In the genomic region with DNA sequence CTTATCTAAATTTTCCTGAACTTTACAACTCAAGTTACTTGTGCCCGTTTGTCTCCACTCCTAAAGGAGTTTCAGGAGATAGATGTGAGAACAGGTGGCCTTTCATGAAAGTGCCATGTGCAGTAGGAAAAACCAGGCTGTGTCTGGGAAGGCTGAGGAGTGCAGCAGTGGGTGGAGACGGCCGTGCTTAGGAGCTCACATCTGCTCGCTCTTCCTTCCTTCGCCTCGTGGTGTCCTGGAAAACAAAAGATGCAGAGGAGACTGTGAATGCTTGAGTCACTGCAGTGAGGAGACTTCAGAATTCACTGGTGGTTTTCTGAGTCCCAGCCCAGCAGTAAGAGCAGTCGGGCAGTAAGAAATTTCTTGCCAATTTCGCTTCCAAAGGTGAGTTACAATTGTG, we compare ENCODE assay signal across 14 cellular contexts.
A peak's percentile ranks its signal among the peaks of the same experiment; 100 is the strongest.
DNase-seq lines count a peak whose midpoint lies in the region; ATAC-seq and TF ChIP-seq lines count a peak whose summit lies in the region.
"Had no signal": no experiment of that assay in that cellular context is flagged by ENCODE, and none has a peak within 500 bp of the region (broad histone marks: within the 10 kb centered on the region; RNA-seq: fewer than 3 reads in every experiment).

No MANE protein-coding gene starts in this region.

- H3F3A ChIP-seq in GM23248 (ENCODE audit: insufficient read depth): no peaks in the 10 kb centered on the region

- in situ Hi-C loops in GM23248 (cut with MboI): no loop called here

- H3K27ac ChIP-seq in GM23248: no peak overlapping the region
- no peak overlapping the region for H3K27ac ChIP-seq in SJSA1
- H3K27ac ChIP-seq: thoracic aorta had no signal

- H3K27me3 ChIP-seq in GM23248 (replicated peaks; ENCODE audit: insufficient read depth) (no peaks in the 10 kb centered on the region), SJSA1 (replicated peaks) (no peaks in the 10 kb centered on the region)
- H3K27me3 ChIP-seq: MG63 had no signal

- H3K4me1 Mint-ChIP-seq in osteocyte (ENCODE audit: unreplicated experiment): peaks cover 30% of the 10 kb centered on the region

- H3K36me3 ChIP-seq in GM23248 (ENCODE audit: low read depth) (no peaks in the 10 kb centered on the region), SJSA1 (peaks cover 18% of the 10 kb centered on the region)
- H3K36me3 ChIP-seq: thoracic aorta had no signal

- H3K4me2 ChIP-seq in GM23248 (ENCODE audit: unreplicated experiment): no peak overlapping the region

- H3K4me1 ChIP-seq in GM23248 (ENCODE audit: insufficient read depth): no peaks in the 10 kb centered on the region
- H3K4me1 ChIP-seq in SJSA1 (replicated peaks): peaks cover 21% of the 10 kb centered on the region

- H3K9me2 ChIP-seq in GM23248 (ENCODE audit: insufficient read depth): no peaks in the 10 kb centered on the region

- no peak overlapping the region for H2AFZ ChIP-seq in GM23248

- intact Hi-C loops in lower leg skin (cut with DNase I; ENCODE audit: low total_unique reads): no loop called here

- no peak for TF ChIP-seq POLR2A in lower leg skin (IDR thresholded peaks at IDR 0.05)

- H3K36me3 Mint-ChIP-seq in osteocyte (ENCODE audit: unreplicated experiment): peaks cover 15% of the 10 kb centered on the region

- H3K79me2 ChIP-seq in GM23248 (ENCODE audit: insufficient read depth): peaks cover 56% of the 10 kb centered on the region

- no peaks in the 10 kb centered on the region for H3K9me3 ChIP-seq in GM23248 (ENCODE audit: low read depth)
- no peaks in the 10 kb centered on the region for H3K9me3 ChIP-seq in SJSA1 (replicated peaks)
- H3K9me3 ChIP-seq: MG63, thoracic aorta had no signal

- H3K27me3 Mint-ChIP-seq in osteocyte (ENCODE audit: unreplicated experiment): no peaks in the 10 kb centered on the region

- no peak overlapping the region for H3K9ac ChIP-seq in GM23248

- WGBS in GM23248 (ENCODE audit: low coverage in 1 of 2, low lambda C conversion rate in 2 of 2, missing lambda C conversion rate in 2 of 2), 2 experiments: 19 to 28% methylated on average over 8 of the region's 8 CpGs
- 66 to 71% methylated on average over 8 of the region's 8 CpGs for WGBS in lower leg skin, 2 donors

- ATAC-seq in HG03442 (IDR thresholded peaks at IDR 0.05; ENCODE audit: unreplicated experiment): no peak
- ATAC-seq: activated T-cell treated with anti-CD3 and anti-CD28 coated beads, Interleukin-2, amount 50 U/mL, for 72 hours; PC-3 had no signal

- DNase-seq in GM23248 (peak; percentile 82), SJSA1 (ENCODE audit: low read depth in 1 of 2, low spot score in 2 of 2) (peak; percentile 49 to 59), foreskin fibroblast (peak; percentile 66), osteocyte (ENCODE audit: extremely low spot score, unreplicated experiment) (no peak), lower leg skin (ENCODE audit: low spot score in 2 of 2) (no peak), T-helper 9 cell (no peak), NCI-H2107 treated with DMSO at 0.1 percent for 48 hours (lab: John Stamatoyannopoulos, UW; ENCODE audit: unreplicated experiment) (no peak)
- DNase-seq: activated T-cell treated with anti-CD3 and anti-CD28 coated beads, Interleukin-2, amount 50 U/mL, for 72 hours; MG63; PC-3; T-helper 1 cell had no signal

- peak overlapping the region; percentile 49 for H3K27ac Mint-ChIP-seq in osteocyte (ENCODE audit: unreplicated experiment)
- H3K27ac Mint-ChIP-seq: activated T-cell treated with anti-CD3 and anti-CD28 coated beads, Interleukin-2, amount 50 U/mL, for 72 hours had no signal

- peak; percentile 6 for TF ChIP-seq CTCF in foreskin fibroblast (IDR thresholded peaks at IDR 0.05; ENCODE audit: low read depth, low read length)
- no peak for TF ChIP-seq CTCF in osteocyte (IDR thresholded peaks at IDR 0.05)
- TF ChIP-seq CTCF in lower leg skin (IDR thresholded peaks at IDR 0.05): no peak

- H3K9me3 Mint-ChIP-seq in osteocyte (ENCODE audit: unreplicated experiment): no peaks in the 10 kb centered on the region
- H3K9me3 Mint-ChIP-seq: activated T-cell treated with anti-CD3 and anti-CD28 coated beads, Interleukin-2, amount 50 U/mL, for 72 hours; brain had no signal

- no peak overlapping the region for H3K4me3 Mint-ChIP-seq in osteocyte (ENCODE audit: unreplicated experiment)
- H3K4me3 Mint-ChIP-seq: activated T-cell treated with anti-CD3 and anti-CD28 coated beads, Interleukin-2, amount 50 U/mL, for 72 hours; brain had no signal

- H4K20me1 ChIP-seq in GM23248 (ENCODE audit: insufficient read depth): no peaks in the 10 kb centered on the region

- H3K4me3 ChIP-seq in GM23248: no peak overlapping the region
- H3K4me3 ChIP-seq in SJSA1: no peak overlapping the region
- H3K4me3 ChIP-seq in foreskin fibroblast (ENCODE audit: low read depth in 1 of 2, low read length in 2 of 2): no peak overlapping the region
- H3K4me3 ChIP-seq in lower leg skin (ENCODE audit: low read depth, poor library complexity, severe bottlenecking): no peak overlapping the region
- H3K4me3 ChIP-seq: MG63, thoracic aorta had no signal

Comparison
In these comparisons a context has a peak if more than half of its experiments do, and no peak if none do; other contexts are left out.
1. DNase-seq: peak in GM23248 (single experiment), SJSA1 (2 of 2) and foreskin fibroblast (2 of 2); none in osteocyte (single experiment), lower leg skin (0 of 2), T-helper 9 cell (single experiment) and NCI-H2107 treated with DMSO at 0.1 percent for 48 hours (single experiment).